8 cellular contexts compared by ENCODE assay signal in genomic region chr12:106954462-106955376, GRCh38. TPM values are rescaled to one million over a fixed set of nuclear protein-coding genes. Genes with fewer than 3 reads are reported as not detected.
DNase-seq lines count a peak whose midpoint lies in the region; ATAC-seq, FAIRE-seq and TF ChIP-seq lines count a peak whose summit lies in the region.

No MANE protein-coding gene starts in this region.

- TF ChIP-seq CTCF in A673 (conservative IDR thresholded peaks at IDR 0.05; ENCODE audit: low read depth, low read length) (no peak), breast epithelium (IDR thresholded peaks at IDR 0.05) (no peak), keratinocyte (optimal IDR thresholded peaks at IDR 0.05 in 1 of 3, IDR thresholded peaks at IDR 0.05 in 1 of 3, conservative IDR thresholded peaks at IDR 0.05 in 1 of 3; ENCODE audit: extremely low read depth in 1 of 3, insufficient read depth in 2 of 3, low read length in 3 of 3) (no peak)

- no peaks in the 10 kb centered on the region for H3K9me1 ChIP-seq in keratinocyte (ENCODE audit: control insufficient read depth, extremely low read depth, insufficient read depth, low read length)

- H3K9ac ChIP-seq in NT2/D1 (ENCODE audit: insufficient read length, low read depth) (peak overlapping the region; percentile 70), keratinocyte (ENCODE audit: control insufficient read depth, extremely low read depth, insufficient read depth, low read length) (peak overlapping the region; percentile 81)

- H2AFZ ChIP-seq in keratinocyte (ENCODE audit: control insufficient read depth, low read length) = peak overlapping the region; percentile 85

- ATAC-seq in GM18511 (IDR thresholded peaks at IDR 0.05; ENCODE audit: unreplicated experiment) (peak; percentile 17), HG03196 (IDR thresholded peaks at IDR 0.05; ENCODE audit: unreplicated experiment) (no peak)

- intact Hi-C loops in A673 (cut with micrococcal nuclease; ENCODE audit: unreplicated experiment) (no loop called here), breast epithelium (cut with DNase I; ENCODE audit: low total_unique reads) (no loop called here)

- H3K27ac ChIP-seq in A673 (ENCODE audit: low read depth, low read length, poor library complexity, severe bottlenecking) (peak overlapping the region; percentile 67), breast epithelium (peak overlapping the region; percentile 99 to 100), keratinocyte (ENCODE audit: control insufficient read depth, insufficient read depth, low read length) (peak overlapping the region; percentile 56)

- BruUV-seq in A673 (replicated peaks; lab: Mats Ljungman, UMichigan) = TSS peak; percentile 86

- POLR2A ChIA-PET in A673 (lab: Charles Lee; ENCODE audit: low non-redundant PET) = interaction anchor here (0.9 kb wide), 1 partner anchor 462 kb away, joined by 5 read pairs; no protein-coding TSS in a partner anchor

- DNase-seq in A673 (ENCODE audit: low spot score) (no peak), NT2/D1 (ENCODE audit: low read depth, low spot score) (no peak), breast epithelium (ENCODE audit: low spot score in 2 of 2) (peak in 1 of 2 donors; percentile 38), keratinocyte (ENCODE audit: low read depth, low spot score) (no peak), KG1 (lab: John Stamatoyannopoulos, UW) (no peak)
- peak; percentile 7 for DNase-seq in stimulated activated CD4-positive, alpha-beta T cell treated with anti-CD3 and anti-CD28 coated beads, Interleukin-4, amount 100 ng/mL, for 24 hours

- no peaks in the 10 kb centered on the region for H3K36me3 ChIP-seq in A673 (ENCODE audit: insufficient read depth, low read length, poor library complexity, severe bottlenecking)
- peaks cover 11% of the 10 kb centered on the region for H3K36me3 ChIP-seq in NT2/D1 (ENCODE audit: insufficient read depth, insufficient read length, low read length)
- H3K36me3 ChIP-seq in breast epithelium = no peaks in the 10 kb centered on the region
- H3K36me3 ChIP-seq in keratinocyte (ENCODE audit: control insufficient read depth in 2 of 2, extremely low read depth in 1 of 2, insufficient read depth in 2 of 2, low read length in 2 of 2) = no peaks in the 10 kb centered on the region

- H3K9me3 ChIP-seq in A673 (ENCODE audit: low read depth, low read length, poor library complexity, severe bottlenecking) (no peaks in the 10 kb centered on the region), NT2/D1 (ENCODE audit: insufficient read depth, low read length) (peaks cover 22% of the 10 kb centered on the region; the same call in 1 of the 2 replicates), breast epithelium (no peaks in the 10 kb centered on the region), keratinocyte (ENCODE audit: control insufficient read depth, low read depth, low read length) (no peaks in the 10 kb centered on the region)

- peaks cover 28% of the 10 kb centered on the region for H3K79me2 ChIP-seq in keratinocyte (ENCODE audit: control insufficient read depth, insufficient read depth, low read length)

- peaks cover 6% of the 10 kb centered on the region for H3K4me1 ChIP-seq in A673 (ENCODE audit: insufficient read depth, low read length, poor library complexity, severe bottlenecking)
- peaks cover 3% of the 10 kb centered on the region for H3K4me1 ChIP-seq in NT2/D1 (ENCODE audit: insufficient read depth, insufficient read length)
- H3K4me1 ChIP-seq in breast epithelium = peaks cover 0 to 15% of the 10 kb centered on the region in 2 donors
- peaks cover 26% of the 10 kb centered on the region for H3K4me1 ChIP-seq in keratinocyte (ENCODE audit: control insufficient read depth, extremely low read depth, insufficient read depth, low read length)

- peak overlapping the region; percentile 76 for H3K4me2 ChIP-seq in keratinocyte (ENCODE audit: control insufficient read depth, extremely low read depth, insufficient read depth, low read depth, low read length)

- dilution Hi-C loops in keratinocyte (cut with MboI; ENCODE audit: extremely low pct_ligation_motif_present, low sequenced_read_pairs) = no loop called here

- TF ChIP-seq POLR2A in breast epithelium (IDR thresholded peaks at IDR 0.05) = no peak

- no peaks in the 10 kb centered on the region for H3K27me3 ChIP-seq in A673 (replicated peaks; ENCODE audit: insufficient read depth, low read depth, low read length, poor library complexity)
- H3K27me3 ChIP-seq in NT2/D1 (ENCODE audit: insufficient read depth, insufficient read length) = no peaks in the 10 kb centered on the region
- H3K27me3 ChIP-seq in breast epithelium = no peaks in the 10 kb centered on the region
- H3K27me3 ChIP-seq in keratinocyte (ENCODE audit: control insufficient read depth, extremely low read depth, insufficient read depth, low read length) = no peaks in the 10 kb centered on the region

- H4K20me1 ChIP-seq in keratinocyte (ENCODE audit: control insufficient read depth, extremely low read depth, insufficient read depth, low read length) = no peaks in the 10 kb centered on the region

- CTCF ChIA-PET in A673 (lab: Charles Lee) = interaction anchor here (0.7 kb wide), 1 partner anchor 36 kb away, joined by 5 read pairs; no protein-coding TSS in a partner anchor

- H3K4me3 ChIP-seq in A673 (ENCODE audit: low read depth, low read length, poor library complexity, severe bottlenecking) = peak overlapping the region; percentile 62
- H3K4me3 ChIP-seq in NT2/D1 (ENCODE audit: insufficient read length, low read depth) = peak overlapping the region; percentile 92
- H3K4me3 ChIP-seq in breast epithelium = peak overlapping the region; percentile 94 to 98 (median 95)
- H3K4me3 ChIP-seq in keratinocyte (ENCODE audit: control insufficient read depth in 2 of 3, extremely low read depth in 1 of 3, insufficient read depth in 2 of 3, low read depth in 1 of 3, low read length in 3 of 3) = peak overlapping the region; percentile 84 to 92 (median 89)

- FAIRE-seq in keratinocyte (lab: Jason Lieb, UNC) = peak; percentile 71

RNA-seq across cellular contexts. Expression of gene TMEM263, which starts 1.0 kb away (rescaled TPM):
- 32.3 and 36.9 TPM in 2 replicates for total RNA-seq in A673 (2021)
- total RNA-seq in breast epithelium = 10 to 100 TPM; 28.8 to 44.2 (median 37.0) TPM
- 10.8 to 22.6 TPM (median 22.0 TPM) in 3 replicates for polyA plus RNA-seq in keratinocyte
- polyA plus RNA-seq in keratinocyte (2011; ENCODE audit: low read depth) = 5.8 TPM
- 14.4 and 17.1 TPM in 2 replicates for polyA plus RNA-seq in keratinocyte (2011; cell fraction: cytosol; rRNA removed)
- 13.3 and 17.1 TPM in 2 replicates for polyA plus RNA-seq in keratinocyte (2011; cell fraction: nucleus; rRNA removed)
- polyA plus RNA-seq in keratinocyte (2012; ENCODE audit: low replicate concordance) = 11.1 and 27.5 TPM in 2 replicates
- 10.1 to 30.9 TPM (median 13.1 TPM) in 3 replicates for polyA minus RNA-seq in keratinocyte
- 21.5 TPM for polyA minus RNA-seq in keratinocyte (2011; cell fraction: cytosol; rRNA and poly(A)+ RNA removed)
- polyA minus RNA-seq in keratinocyte (2011; cell fraction: nucleus; rRNA and poly(A)+ RNA removed) = 6.2 and 17.7 TPM in 2 replicates

RNA-seq across cellular contexts. Expression of gene MTERF2, which starts 32.2 kb away (rescaled TPM):
- total RNA-seq in A673 (2021) (12.6 and 13.1 TPM in 2 replicates), breast epithelium (10 to 100 TPM; 13.6 to 32.8 (median 18.0) TPM)
- 5.0 to 9.6 TPM (median 7.1 TPM) in 3 replicates for polyA plus RNA-seq in keratinocyte
- 6.1 TPM for polyA plus RNA-seq in keratinocyte (2011; ENCODE audit: low read depth)
- polyA plus RNA-seq in keratinocyte (2011; cell fraction: cytosol; rRNA removed) = 2.8 and 6.0 TPM in 2 replicates
- 17.4 and 19.5 TPM in 2 replicates for polyA plus RNA-seq in keratinocyte (2011; cell fraction: nucleus; rRNA removed)
- polyA plus RNA-seq in keratinocyte (2012; ENCODE audit: low replicate concordance) = 5.4 and 6.7 TPM in 2 replicates
- 1.5 to 4.1 TPM in 2 of 3 replicates, not detected in the other for polyA minus RNA-seq in keratinocyte
- polyA minus RNA-seq in keratinocyte (2011; cell fraction: cytosol; rRNA and poly(A)+ RNA removed) = not detected
- polyA minus RNA-seq in keratinocyte (2011; cell fraction: nucleus; rRNA and poly(A)+ RNA removed) = 2.1 and 3.5 TPM in 2 replicates
